7 cellular contexts compared by ENCODE assay signal in genomic region chr22:36369004-36369921, GRCh38. TPM values are rescaled to one million over a fixed set of nuclear protein-coding genes. Genes with fewer than 3 reads are reported as not detected.
DNase-seq lines count a peak whose midpoint lies in the region; ATAC-seq, FAIRE-seq and TF ChIP-seq lines count a peak whose summit lies in the region.

No MANE protein-coding gene starts in this region.

- H3K4me2 ChIP-seq in Karpas-422 (ENCODE audit: low read depth, low read length, poor library complexity, severe bottlenecking) (peak overlapping the region; percentile 55), keratinocyte (ENCODE audit: control insufficient read depth, extremely low read depth, insufficient read depth, low read depth, low read length) (peak overlapping the region; percentile 63)

- intact Hi-C loops in activated T-helper 2 cell treated with anti-CD3 and anti-CD28 coated beads, Interferon-gamma antibody, Interleukin-2, Interleukin-4, amounts not matched to agents 10 μg/mL and 5 μg/mL and 100 μg/mL, durations not matched to agents 14 hours and 24 hours and 36 hours (cut with micrococcal nuclease) = loop anchor here (1.0 kb wide), 2 partner anchors 8 to 25 kb away; no protein-coding TSS in a partner anchor

- peak overlapping the region; percentile 16; the same call in 1 of the 2 replicates for H3K4me3 ChIP-seq in Karpas-422 (ENCODE audit: low read length)
- peak overlapping the region in 2 of 3 experiments; percentile 2 to 31 for H3K4me3 ChIP-seq in keratinocyte (ENCODE audit: control insufficient read depth in 2 of 3, extremely low read depth in 1 of 3, insufficient read depth in 2 of 3, low read depth in 1 of 3, low read length in 3 of 3)

- H3K36me3 Mint-ChIP-seq in activated T-helper 2 cell treated with anti-CD3 and anti-CD28 coated beads, Interferon-gamma antibody, Interleukin-2, Interleukin-4, amounts not matched to agents 10 μg/mL and 5 μg/mL and 100 μg/mL, durations not matched to agents 14 hours and 24 hours and 36 hours (ENCODE audit: low read depth) = peaks cover 77% of the 10 kb centered on the region

- H3K4me3 Mint-ChIP-seq in activated T-helper 2 cell treated with anti-CD3 and anti-CD28 coated beads, Interferon-gamma antibody, Interleukin-2, Interleukin-4, amounts not matched to agents 10 μg/mL and 5 μg/mL and 100 μg/mL, durations not matched to agents 14 hours and 24 hours and 36 hours (ENCODE audit: low read depth) = peak overlapping the region; percentile 77

- TF ChIP-seq CTCF in keratinocyte (optimal IDR thresholded peaks at IDR 0.05 in 1 of 3, IDR thresholded peaks at IDR 0.05 in 1 of 3, conservative IDR thresholded peaks at IDR 0.05 in 1 of 3; ENCODE audit: extremely low read depth in 1 of 3, insufficient read depth in 2 of 3, low read length in 3 of 3) = no peak

- peak overlapping the region; percentile 43; the same call in 1 of the 2 replicates for H3K9ac ChIP-seq in Karpas-422 (ENCODE audit: low read length)
- H3K9ac ChIP-seq in keratinocyte (ENCODE audit: control insufficient read depth, extremely low read depth, insufficient read depth, low read length) = peak overlapping the region; percentile 29

- peaks cover 87% of the 10 kb centered on the region for H3K4me1 Mint-ChIP-seq in activated T-helper 2 cell treated with anti-CD3 and anti-CD28 coated beads, Interferon-gamma antibody, Interleukin-2, Interleukin-4, amounts not matched to agents 10 μg/mL and 5 μg/mL and 100 μg/mL, durations not matched to agents 14 hours and 24 hours and 36 hours (ENCODE audit: low read depth)

- FAIRE-seq in keratinocyte (lab: Jason Lieb, UNC) = peak; percentile 60

- no peak for ATAC-seq in HG03175 (IDR thresholded peaks at IDR 0.05; ENCODE audit: unreplicated experiment)

- H3K27me3 Mint-ChIP-seq in activated T-helper 2 cell treated with anti-CD3 and anti-CD28 coated beads, Interferon-gamma antibody, Interleukin-2, Interleukin-4, amounts not matched to agents 10 μg/mL and 5 μg/mL and 100 μg/mL, durations not matched to agents 14 hours and 24 hours and 36 hours (ENCODE audit: low read depth) = no peaks in the 10 kb centered on the region

- H3K9me3 ChIP-seq in Karpas-422 (ENCODE audit: low read length) = no peaks in the 10 kb centered on the region
- no peaks in the 10 kb centered on the region for H3K9me3 ChIP-seq in keratinocyte (ENCODE audit: control insufficient read depth, low read depth, low read length)

- dilution Hi-C loops in keratinocyte (cut with MboI; ENCODE audit: extremely low pct_ligation_motif_present, low sequenced_read_pairs) = no loop called here

- H2AFZ ChIP-seq in Karpas-422 (ENCODE audit: low read length) (no peak overlapping the region), keratinocyte (ENCODE audit: control insufficient read depth, low read length) (no peak overlapping the region)

- H4K20me1 ChIP-seq in Karpas-422 (ENCODE audit: insufficient read depth, low read depth, low read length) (peaks cover 13% of the 10 kb centered on the region), keratinocyte (ENCODE audit: control insufficient read depth, extremely low read depth, insufficient read depth, low read length) (peaks cover 82% of the 10 kb centered on the region)

- H3K9me2 ChIP-seq in Karpas-422 (replicated peaks; ENCODE audit: insufficient read depth, low read length) = no peaks in the 10 kb centered on the region

- H3K9me1 ChIP-seq in keratinocyte (ENCODE audit: control insufficient read depth, extremely low read depth, insufficient read depth, low read length) = no peaks in the 10 kb centered on the region

- DNase-seq in Karpas-422 (no peak), keratinocyte (ENCODE audit: low read depth, low spot score) (no peak), SIG-M5 treated with dmso at 0.1 percent for 504 hours (lab: John Stamatoyannopoulos, UW; ENCODE audit: unreplicated experiment) (no peak), T-helper 9 cell (no peak)
- DNase-seq in activated T-helper 2 cell treated with anti-CD3 and anti-CD28 coated beads, Interferon-gamma antibody, Interleukin-2, Interleukin-4, amounts not matched to agents 10 μg/mL and 5 μg/mL and 100 μg/mL, durations not matched to agents 14 hours and 24 hours and 36 hours (ENCODE audit: low spot score) = no peak
- peak; percentile 67 to 69 for DNase-seq in stimulated activated CD8-positive, alpha-beta memory T cell treated with anti-CD3 and anti-CD28 coated beads, Interleukin-7, amount 100 ng/mL, for 4 hours (ENCODE audit: low read depth in 2 of 2)

- H3K27ac Mint-ChIP-seq in activated T-helper 2 cell treated with anti-CD3 and anti-CD28 coated beads, Interferon-gamma antibody, Interleukin-2, Interleukin-4, amounts not matched to agents 10 μg/mL and 5 μg/mL and 100 μg/mL, durations not matched to agents 14 hours and 24 hours and 36 hours = peak overlapping the region; percentile 94

- H3K36me3 ChIP-seq in Karpas-422 (ENCODE audit: insufficient read depth, low read length) (no peaks in the 10 kb centered on the region; the same call in 1 of the 2 replicates), keratinocyte (ENCODE audit: control insufficient read depth in 2 of 2, extremely low read depth in 1 of 2, insufficient read depth in 2 of 2, low read length in 2 of 2) (peaks cover 25 to 33% of the 10 kb centered on the region in 2 experiments)

- H3K9me3 Mint-ChIP-seq in activated T-helper 2 cell treated with anti-CD3 and anti-CD28 coated beads, Interferon-gamma antibody, Interleukin-2, Interleukin-4, amounts not matched to agents 10 μg/mL and 5 μg/mL and 100 μg/mL, durations not matched to agents 14 hours and 24 hours and 36 hours = no peaks in the 10 kb centered on the region

- H3K27me3 ChIP-seq in Karpas-422 (ENCODE audit: low read length) (no peaks in the 10 kb centered on the region), keratinocyte (ENCODE audit: control insufficient read depth, extremely low read depth, insufficient read depth, low read length) (no peaks in the 10 kb centered on the region)

- H3K79me2 ChIP-seq in Karpas-422 (ENCODE audit: low read length) = peaks cover 100% of the 10 kb centered on the region
- H3K79me2 ChIP-seq in keratinocyte (ENCODE audit: control insufficient read depth, insufficient read depth, low read length) = peaks cover 100% of the 10 kb centered on the region

- H3K4me1 ChIP-seq in Karpas-422 (ENCODE audit: low read length) (peaks cover 87% of the 10 kb centered on the region), keratinocyte (ENCODE audit: control insufficient read depth, extremely low read depth, insufficient read depth, low read length) (peaks cover 97% of the 10 kb centered on the region)

- H3K27ac ChIP-seq in Karpas-422 (ENCODE audit: low read length) = peak overlapping the region; percentile 83
- H3K27ac ChIP-seq in keratinocyte (ENCODE audit: control insufficient read depth, insufficient read depth, low read length) = peak overlapping the region; percentile 85

RNA-seq across cellular contexts. Expression of gene MYH9, which starts 18.5 kb away (rescaled TPM):
- total RNA-seq in Karpas-422 (2014; rRNA removed; shearing (Covaris generic); ENCODE audit: low replicate concordance) = 57.5 and 95.1 TPM in 2 replicates
- total RNA-seq in activated T-helper 2 cell treated with anti-CD3 and anti-CD28 coated beads, Interferon-gamma antibody, Interleukin-2, Interleukin-4, amounts not matched to agents 10 μg/mL and 5 μg/mL and 100 μg/mL, durations not matched to agents 14 hours and 24 hours and 36 hours = 619 and 645 TPM in 2 replicates
- 277 to 489 TPM (median 351 TPM) in 3 replicates for polyA plus RNA-seq in keratinocyte
- 526 TPM for polyA plus RNA-seq in keratinocyte (2011; ENCODE audit: low read depth)
- 357 and 388 TPM in 2 replicates for polyA plus RNA-seq in keratinocyte (2011; cell fraction: cytosol; rRNA removed)
- polyA plus RNA-seq in keratinocyte (2011; cell fraction: nucleus; rRNA removed) = 864 and 995 TPM in 2 replicates
- 168 and 903 TPM in 2 replicates for polyA plus RNA-seq in keratinocyte (2012; ENCODE audit: low replicate concordance)
- polyA minus RNA-seq in keratinocyte = 752 to 1,882 TPM (median 1,066 TPM) in 3 replicates
- polyA minus RNA-seq in keratinocyte (2011; cell fraction: cytosol; rRNA and poly(A)+ RNA removed) = 461 TPM
- 623 and 1,627 TPM in 2 replicates for polyA minus RNA-seq in keratinocyte (2011; cell fraction: nucleus; rRNA and poly(A)+ RNA removed)

Comparison
In these comparisons a context has a peak if more than half of its experiments do, and no peak if none do; other contexts are left out.
1. DNase-seq: peak in stimulated activated CD8-positive, alpha-beta memory T cell treated with anti-CD3 and anti-CD28 coated beads, Interleukin-7, amount 100 ng/mL, for 4 hours (2 of 2); none in Karpas-422 (single experiment), activated T-helper 2 cell treated with anti-CD3 and anti-CD28 coated beads, Interferon-gamma antibody, Interleukin-2, Interleukin-4, amounts not matched to agents 10 μg/mL and 5 μg/mL and 100 μg/mL, durations not matched to agents 14 hours and 24 hours and 36 hours (single experiment), keratinocyte (single experiment), SIG-M5 treated with dmso at 0.1 percent for 504 hours (single experiment) and T-helper 9 cell (single experiment).